In genomic region chr1:16212251-16212961, GRCh38 we compare ENCODE assay signal across 11 cellular contexts. TPM values are rescaled to one million over a fixed set of nuclear protein-coding genes. Genes with fewer than 3 reads are reported as not detected.
A peak's percentile ranks its signal among the peaks of the same experiment; 100 is the strongest.
DNase-seq lines count a peak whose midpoint lies in the region; ATAC-seq and TF ChIP-seq lines count a peak whose summit lies in the region.
"Had no signal": no experiment of that assay in that cellular context is flagged by ENCODE, and none has a peak within 500 bp of the region (broad histone marks: within the 10 kb centered on the region; RNA-seq: fewer than 3 reads in every experiment).

TSS of gene ARHGEF19 (minus strand) at chr1:16212652. CDS start at chr1:16209054, 3,598 bp downstream.

- no peaks in the 10 kb centered on the region for H3K36me3 Mint-ChIP-seq in natural killer cell

- no peaks in the 10 kb centered on the region for H3K79me2 ChIP-seq in mammary epithelial cell (ENCODE audit: insufficient read depth, low read length)

- no peaks in the 10 kb centered on the region for H3K9me3 Mint-ChIP-seq in natural killer cell

- peak within 1 kb of the TSS; percentile 77 for H2AFZ ChIP-seq in mammary epithelial cell (ENCODE audit: low read depth, low read length)

- CTCF ChIA-PET in mammary epithelial cell (lab: Charles Lee; ENCODE audit: low non-redundant PET) = no interaction called here

- peaks cover 15% of the 10 kb centered on the region for H3K4me1 ChIP-seq in mammary epithelial cell (ENCODE audit: insufficient read depth, low read length)
- peaks cover 12% of the 10 kb centered on the region for H3K4me1 ChIP-seq in SJCRH30

- 16% methylated on average over 4 of the region's 14 CpGs for WGBS in mammary epithelial cell (ENCODE audit: low coverage, missing lambda C conversion rate)

- peaks cover 0 to 4% of the 10 kb centered on the region in 2 donors for H3K27me3 Mint-ChIP-seq in natural killer cell (ENCODE audit: low read depth in 2 of 2)

- intact Hi-C loops in mammary epithelial cell (cut with micrococcal nuclease) = no loop called here
- intact Hi-C loops in natural killer cell (cut with micrococcal nuclease) = no loop called here

- ATAC-seq in natural killer cell (no peak), HG03432 (IDR thresholded peaks at IDR 0.05; ENCODE audit: unreplicated experiment) (no peak)

- peak within 1 kb of the TSS; percentile 92 for H3K4me2 ChIP-seq in mammary epithelial cell (ENCODE audit: insufficient read depth, low read depth, low read length)

- no peak within 1 kb of the TSS for H3K4me3 Mint-ChIP-seq in natural killer cell

- BruUV-seq in mammary epithelial cell (replicated peaks; lab: Mats Ljungman, UMichigan) = no TSS peak

- in situ Hi-C loops in Caki2 (cut with HindIII; ENCODE audit: low pct_unique_long_range_greater_than_20kb, low sequenced_read_pairs) (no loop called here), mammary epithelial cell (cut with MboI; ENCODE audit: low sequenced_read_pairs in 2 of 2) (no loop called here)

- no peak within 1 kb of the TSS for H3K27ac Mint-ChIP-seq in natural killer cell

- H3K27me3 ChIP-seq in mammary epithelial cell (ENCODE audit: insufficient read depth, low read length) (no peaks in the 10 kb centered on the region), SJCRH30 (no peaks in the 10 kb centered on the region; the same call in 1 of the 2 replicates)

- dilution Hi-C loops in mammary epithelial cell (cut with HindIII; ENCODE audit: low sequenced_read_pairs) = no loop called here

- H3K9ac ChIP-seq in mammary epithelial cell (ENCODE audit: insufficient read depth, low read length) = no peak within 1 kb of the TSS

- H4K20me1 ChIP-seq in mammary epithelial cell (ENCODE audit: insufficient read depth, low read length) = no peaks in the 10 kb centered on the region

- H3K27ac ChIP-seq in mammary epithelial cell (ENCODE audit: insufficient read depth, low read depth, low read length) (no peak within 1 kb of the TSS), SJCRH30 (no peak within 1 kb of the TSS)

- no peaks in the 10 kb centered on the region for H3K9me3 ChIP-seq in mammary epithelial cell (replicated peaks; ENCODE audit: insufficient read depth, low read length)
- no peaks in the 10 kb centered on the region for H3K9me3 ChIP-seq in SJCRH30 (replicated peaks)

- TF ChIP-seq CTCF in mammary epithelial cell (conservative IDR thresholded peaks at IDR 0.05 in 1 of 2, IDR thresholded peaks at IDR 0.05 in 1 of 2; ENCODE audit: extremely low read depth in 1 of 2, insufficient read depth in 1 of 2, low read depth in 1 of 2, low read length in 2 of 2) = no peak
- TF ChIP-seq CTCF in natural killer cell (IDR thresholded peaks at IDR 0.05) = no peak

- peak within 1 kb of the TSS in 2 of 3 experiments; percentile 17 to 37 for H3K4me3 ChIP-seq in mammary epithelial cell (replicated peaks in 1 of 3; ENCODE audit: insufficient read depth in 1 of 3, low read depth in 2 of 3, low read length in 3 of 3)
- H3K4me3 ChIP-seq in SJCRH30 = no peak within 1 kb of the TSS

- H3K36me3 ChIP-seq in mammary epithelial cell (ENCODE audit: insufficient read depth, low read length) (no peaks in the 10 kb centered on the region), SJCRH30 (no peaks in the 10 kb centered on the region)

- H3K4me1 Mint-ChIP-seq in natural killer cell = peaks cover 12 to 19% of the 10 kb centered on the region in 2 donors

- DNase-seq in Caki2 (ENCODE audit: low read depth) (no peak), NCI-H1092 treated with DMSO at 0.1 percent for 48 hours (lab: John Stamatoyannopoulos, UW) (peak; percentile 92), mammary epithelial cell (peak; percentile 35), natural killer cell (no peak), SJCRH30 (no peak), A172 (ENCODE audit: low spot score) (no peak)
- DNase-seq in activated naive CD4-positive, alpha-beta T cell (lab: John Stamatoyannopoulos, UW) = no peak
- DNase-seq: effector CD4-positive, alpha-beta T cell; stimulated activated CD4-positive, alpha-beta T cell treated with anti-CD3 and anti-CD28 coated beads, Interleukin-15, amount 100 ng/mL, for 24 hours; T-helper 2 cell had no signal

RNA-seq across cellular contexts. Expression of gene ARHGEF19, which starts in this region (rescaled TPM):
- total RNA-seq in Caki2 (2014; rRNA removed; shearing (Covaris generic); ENCODE audit: low replicate concordance) = 26.2 and 26.4 TPM in 2 replicates
- total RNA-seq in mammary epithelial cell = 1 to 10 TPM; 3.0 to 3.5 TPM
- polyA plus RNA-seq in mammary epithelial cell = 4.0 TPM
- 2.0 TPM for polyA minus RNA-seq in mammary epithelial cell
- 10 to 100 TPM; 14.6 to 18.9 (median 15.8) TPM for total RNA-seq in natural killer cell
- 7.9 and 9.9 TPM in 2 replicates for total RNA-seq in SJCRH30 (2014; rRNA removed; shearing (Covaris generic))
- 0.50 and 1.1 TPM in 2 replicates for total RNA-seq in A172 (2014; rRNA removed; shearing (Covaris generic))

Comparison
In these comparisons a context has a peak if more than half of its experiments do, and no peak if none do; other contexts are left out.
1. DNase-seq: peak in NCI-H1092 treated with DMSO at 0.1 percent for 48 hours (single experiment) and mammary epithelial cell (single experiment); none in Caki2 (single experiment), natural killer cell (single experiment), SJCRH30 (0 of 2), activated naive CD4-positive, alpha-beta T cell (0 of 4) and A172 (single experiment).